In genomic region chr22:44051961-44052360, GRCh38 we compare ENCODE assay signal across 1 cellular context.
TF ChIP-seq lines count a peak whose summit lies in the region.

No MANE protein-coding gene starts in this region.

TF ChIP-seq in GM23338, 12 proteins besides CTCF, POLR2A, EP300 and RAD21 (continued from another document):
- no peak for TF ChIP-seq ZNF462 (CRISPR knock-in tag; IDR thresholded peaks at IDR 0.05)
- no peak for TF ChIP-seq STAT1 (IDR thresholded peaks at IDR 0.05; ENCODE audit: unreplicated experiment)
- TF ChIP-seq REST (IDR thresholded peaks at IDR 0.05; ENCODE audit: unreplicated experiment): no peak
- no peak for TF ChIP-seq ZNF114 (CRISPR knock-in tag; IDR thresholded peaks at IDR 0.05)
- no peak for TF ChIP-seq EZH2phosphoT487 (IDR thresholded peaks at IDR 0.05; ENCODE audit: unreplicated experiment)
- no peak for TF ChIP-seq POLR2AphosphoS5 (IDR thresholded peaks at IDR 0.05; ENCODE audit: low read depth)
- TF ChIP-seq ETS1 (IDR thresholded peaks at IDR 0.05): no peak
